1 cellular context compared by ENCODE assay signal in the genomic region with DNA sequence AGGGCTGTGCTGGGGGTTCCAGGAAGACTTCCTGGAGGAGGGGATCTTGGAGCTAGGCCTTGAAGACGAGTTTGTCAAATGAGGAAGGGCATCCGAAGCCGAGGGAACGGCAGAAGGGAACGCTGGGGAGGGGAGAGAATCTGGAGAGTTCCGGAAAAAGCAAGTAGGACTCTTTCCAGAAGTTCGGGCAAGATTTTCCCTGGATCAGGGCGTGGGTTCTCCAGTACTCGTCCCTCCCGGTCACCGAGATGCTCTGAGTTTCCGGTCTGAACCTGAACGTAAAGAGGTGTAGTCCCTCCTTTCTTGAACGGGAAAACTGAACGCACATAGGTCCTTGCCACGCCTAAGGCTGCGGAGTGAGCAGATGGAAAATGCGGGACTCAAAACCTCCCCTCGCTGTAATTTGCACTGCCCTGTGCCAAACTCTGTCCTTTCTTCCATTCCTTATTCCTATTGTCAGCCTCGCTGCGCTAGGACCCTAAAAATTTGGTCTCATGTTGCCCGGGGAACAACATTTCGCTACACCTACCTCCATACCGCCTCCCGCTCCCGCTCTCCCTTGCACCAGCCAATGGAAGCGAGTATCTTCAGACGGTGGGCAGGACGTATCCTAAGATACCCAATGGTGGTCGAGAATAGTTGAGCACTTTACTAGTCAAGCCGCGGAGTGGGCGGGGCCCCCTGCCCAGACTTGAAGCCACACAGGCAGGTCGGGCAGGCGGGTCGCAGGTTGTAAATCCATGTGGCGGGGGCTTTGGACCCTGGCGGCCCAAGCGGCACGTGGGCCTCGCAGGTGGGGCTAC.
TF ChIP-seq lines count a peak whose summit lies in the region.

A gene with protein sequence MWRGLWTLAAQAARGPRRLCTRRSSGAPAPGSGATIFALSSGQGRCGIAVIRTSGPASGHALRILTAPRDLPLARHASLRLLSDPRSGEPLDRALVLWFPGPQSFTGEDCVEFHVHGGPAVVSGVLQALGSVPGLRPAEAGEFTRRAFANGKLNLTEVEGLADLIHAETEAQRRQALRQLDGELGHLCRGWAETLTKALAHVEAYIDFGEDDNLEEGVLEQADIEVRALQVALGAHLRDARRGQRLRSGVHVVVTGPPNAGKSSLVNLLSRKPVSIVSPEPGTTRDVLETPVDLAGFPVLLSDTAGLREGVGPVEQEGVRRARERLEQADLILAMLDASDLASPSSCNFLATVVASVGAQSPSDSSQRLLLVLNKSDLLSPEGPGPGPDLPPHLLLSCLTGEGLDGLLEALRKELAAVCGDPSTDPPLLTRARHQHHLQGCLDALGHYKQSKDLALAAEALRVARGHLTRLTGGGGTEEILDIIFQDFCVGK (plus strand): TSS at position 682 of the 803 bp plus-strand sequence. CDS start 59 bp downstream, at position 741.

TF ChIP-seq in WTC11, 78 proteins besides CTCF, POLR2A, EP300 and RAD21 (continued from another document):
- TF ChIP-seq FOXP4 (CRISPR knock-in tag; IDR thresholded peaks at IDR 0.05) (peak; percentile 26; the same call in 1 of the 2 replicates), ATF1 (CRISPR knock-in tag; IDR thresholded peaks at IDR 0.05) (no peak), ESRRA (CRISPR knock-in tag; IDR thresholded peaks at IDR 0.05; ENCODE audit: borderline replicate concordance) (no peak), NFATC4 (CRISPR knock-in tag; IDR thresholded peaks at IDR 0.05) (no peak), FOXP1 (CRISPR knock-in tag; IDR thresholded peaks at IDR 0.05; ENCODE audit: borderline replicate concordance) (no peak; the same call in 1 of the 2 replicates), ETV6 (CRISPR knock-in tag; IDR thresholded peaks at IDR 0.05) (peak; percentile 47; the same call in 1 of the 2 replicates)
TF ChIP-seq in WTC11: peak in this region for 12.
